ENCODE assay signal across 1 cellular context in genomic region chr2:231701456-231702373, GRCh38.
TF ChIP-seq lines count a peak whose summit lies in the region.

No MANE protein-coding gene starts in this region.

TF ChIP-seq in HepG2, 621 proteins besides CTCF, POLR2A, EP300 and RAD21 (continued from another document and continues in another):
- TF ChIP-seq, protein P1, sequence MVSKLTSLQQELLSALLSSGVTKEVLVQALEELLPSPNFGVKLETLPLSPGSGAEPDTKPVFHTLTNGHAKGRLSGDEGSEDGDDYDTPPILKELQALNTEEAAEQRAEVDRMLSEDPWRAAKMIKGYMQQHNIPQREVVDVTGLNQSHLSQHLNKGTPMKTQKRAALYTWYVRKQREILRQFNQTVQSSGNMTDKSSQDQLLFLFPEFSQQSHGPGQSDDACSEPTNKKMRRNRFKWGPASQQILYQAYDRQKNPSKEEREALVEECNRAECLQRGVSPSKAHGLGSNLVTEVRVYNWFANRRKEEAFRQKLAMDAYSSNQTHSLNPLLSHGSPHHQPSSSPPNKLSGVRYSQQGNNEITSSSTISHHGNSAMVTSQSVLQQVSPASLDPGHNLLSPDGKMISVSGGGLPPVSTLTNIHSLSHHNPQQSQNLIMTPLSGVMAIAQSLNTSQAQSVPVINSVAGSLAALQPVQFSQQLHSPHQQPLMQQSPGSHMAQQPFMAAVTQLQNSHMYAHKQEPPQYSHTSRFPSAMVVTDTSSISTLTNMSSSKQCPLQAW (CRISPR knock-in tag; IDR thresholded peaks at IDR 0.05), result peak; percentile 48
- TF ChIP-seq CBX2 (IDR thresholded peaks at IDR 0.05; ENCODE audit: low read depth, low read length), result no peak
- TF ChIP-seq CBX2 (CRISPR knock-in tag; IDR thresholded peaks at IDR 0.05; ENCODE audit: low read depth), result 0 out of 2 replicates have a peak, but pooled peaks have one; percentile 54
- no peak for TF ChIP-seq RERE (CRISPR knock-in tag; IDR thresholded peaks at IDR 0.05; ENCODE audit: low read depth)
- TF ChIP-seq, protein P2, sequence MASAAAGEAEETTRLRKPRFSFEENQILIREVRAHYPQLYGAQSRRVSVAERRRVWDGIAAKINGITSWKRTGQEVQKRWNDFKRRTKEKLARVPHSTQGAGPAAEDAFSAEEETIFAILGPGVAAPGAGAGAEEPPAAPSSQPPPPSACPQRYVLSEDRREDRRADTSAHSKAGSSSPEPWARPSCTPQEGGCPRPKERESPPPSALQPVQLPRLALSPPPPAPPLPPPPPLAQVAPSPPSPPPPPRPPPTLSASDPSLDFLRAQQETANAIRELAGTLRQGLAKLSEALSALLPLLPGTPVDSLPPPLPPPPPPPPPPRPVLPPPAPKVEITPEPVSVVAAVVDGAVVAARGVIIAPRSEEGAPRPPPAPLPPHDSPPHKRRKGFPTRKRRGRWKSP (CRISPR knock-in tag; IDR thresholded peaks at IDR 0.05), result 0 out of 2 replicates have a peak, but pooled peaks have one; percentile 54
- no peak for TF ChIP-seq KIAA2018 (CRISPR knock-in tag; IDR thresholded peaks at IDR 0.05; ENCODE audit: borderline replicate concordance)
- TF ChIP-seq ARHGAP35 (CRISPR knock-in tag; IDR thresholded peaks at IDR 0.05; ENCODE audit: borderline replicate concordance), result no peak
- no peak; the same call in 1 of the 2 replicates for TF ChIP-seq ZNF607 (CRISPR knock-in tag; IDR thresholded peaks at IDR 0.05; ENCODE audit: borderline replicate concordance)
- peak; percentile 32; the same call in 1 of the 2 replicates for TF ChIP-seq POGZ (CRISPR knock-in tag; IDR thresholded peaks at IDR 0.05)
- TF ChIP-seq MIER3 (CRISPR knock-in tag; IDR thresholded peaks at IDR 0.05; ENCODE audit: borderline replicate concordance), result no peak
- TF ChIP-seq ZBTB42 (CRISPR knock-in tag; IDR thresholded peaks at IDR 0.05), result peak; percentile 78; the same call in 1 of the 2 replicates
- TF ChIP-seq SALL1 (CRISPR knock-in tag; IDR thresholded peaks at IDR 0.05), result peak; percentile 52
- no peak for TF ChIP-seq ZNF678 (CRISPR knock-in tag; IDR thresholded peaks at IDR 0.05)
- no peak for TF ChIP-seq GABPA (IDR thresholded peaks at IDR 0.05; ENCODE audit: low read depth, low read length)
- peak; percentile 93 for TF ChIP-seq GABPA (CRISPR knock-in tag; IDR thresholded peaks at IDR 0.05; ENCODE audit: low read depth)
- peak; percentile 55; the same call in 1 of the 2 replicates for TF ChIP-seq TAF1 (CRISPR knock-in tag; IDR thresholded peaks at IDR 0.05)
- TF ChIP-seq HIVEP1 (CRISPR knock-in tag; IDR thresholded peaks at IDR 0.05), result peak; percentile 67
- peak; percentile 29; the same call in 1 of the 2 replicates for TF ChIP-seq RBFOX2 (IDR thresholded peaks at IDR 0.05; ENCODE audit: low read depth, low read length)
- no peak for TF ChIP-seq BHLHE40 (IDR thresholded peaks at IDR 0.05; ENCODE audit: low read length)
- peak; percentile 59 for TF ChIP-seq DR1 (CRISPR knock-in tag; IDR thresholded peaks at IDR 0.05)
- no peak for TF ChIP-seq TCF7L2 (IDR thresholded peaks at IDR 0.05; ENCODE audit: low read depth, low read length)
- 0 out of 2 replicates have a peak, but pooled peaks have one; percentile 50 for TF ChIP-seq TBX2 (CRISPR knock-in tag; IDR thresholded peaks at IDR 0.05; ENCODE audit: borderline replicate concordance)
- TF ChIP-seq CREB1 (IDR thresholded peaks at IDR 0.05), result no peak
- TF ChIP-seq CREB1 (CRISPR knock-in tag; IDR thresholded peaks at IDR 0.05), result peak; percentile 88
- no peak for TF ChIP-seq SALL2 (CRISPR knock-in tag; IDR thresholded peaks at IDR 0.05)
- TF ChIP-seq, protein P3, sequence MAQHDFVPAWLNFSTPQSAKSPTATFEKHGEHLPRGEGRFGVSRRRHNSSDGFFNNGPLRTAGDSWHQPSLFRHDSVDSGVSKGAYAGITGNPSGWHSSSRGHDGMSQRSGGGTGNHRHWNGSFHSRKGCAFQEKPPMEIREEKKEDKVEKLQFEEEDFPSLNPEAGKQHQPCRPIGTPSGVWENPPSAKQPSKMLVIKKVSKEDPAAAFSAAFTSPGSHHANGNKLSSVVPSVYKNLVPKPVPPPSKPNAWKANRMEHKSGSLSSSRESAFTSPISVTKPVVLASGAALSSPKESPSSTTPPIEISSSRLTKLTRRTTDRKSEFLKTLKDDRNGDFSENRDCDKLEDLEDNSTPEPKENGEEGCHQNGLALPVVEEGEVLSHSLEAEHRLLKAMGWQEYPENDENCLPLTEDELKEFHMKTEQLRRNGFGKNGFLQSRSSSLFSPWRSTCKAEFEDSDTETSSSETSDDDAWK (CRISPR knock-in tag; IDR thresholded peaks at IDR 0.05), result no peak
- TF ChIP-seq HMGXB4 (CRISPR knock-in tag; IDR thresholded peaks at IDR 0.05; ENCODE audit: borderline replicate concordance in 1 of 2, low read depth in 1 of 2), result peak in 1 of 2 experiments; percentile 50; a peak in 1 of 4 replicates
- TF ChIP-seq SATB2 (CRISPR knock-in tag; IDR thresholded peaks at IDR 0.05), result no peak
- TF ChIP-seq TBX3 (IDR thresholded peaks at IDR 0.05; ENCODE audit: borderline replicate concordance), result no peak
- TF ChIP-seq, protein P4, sequence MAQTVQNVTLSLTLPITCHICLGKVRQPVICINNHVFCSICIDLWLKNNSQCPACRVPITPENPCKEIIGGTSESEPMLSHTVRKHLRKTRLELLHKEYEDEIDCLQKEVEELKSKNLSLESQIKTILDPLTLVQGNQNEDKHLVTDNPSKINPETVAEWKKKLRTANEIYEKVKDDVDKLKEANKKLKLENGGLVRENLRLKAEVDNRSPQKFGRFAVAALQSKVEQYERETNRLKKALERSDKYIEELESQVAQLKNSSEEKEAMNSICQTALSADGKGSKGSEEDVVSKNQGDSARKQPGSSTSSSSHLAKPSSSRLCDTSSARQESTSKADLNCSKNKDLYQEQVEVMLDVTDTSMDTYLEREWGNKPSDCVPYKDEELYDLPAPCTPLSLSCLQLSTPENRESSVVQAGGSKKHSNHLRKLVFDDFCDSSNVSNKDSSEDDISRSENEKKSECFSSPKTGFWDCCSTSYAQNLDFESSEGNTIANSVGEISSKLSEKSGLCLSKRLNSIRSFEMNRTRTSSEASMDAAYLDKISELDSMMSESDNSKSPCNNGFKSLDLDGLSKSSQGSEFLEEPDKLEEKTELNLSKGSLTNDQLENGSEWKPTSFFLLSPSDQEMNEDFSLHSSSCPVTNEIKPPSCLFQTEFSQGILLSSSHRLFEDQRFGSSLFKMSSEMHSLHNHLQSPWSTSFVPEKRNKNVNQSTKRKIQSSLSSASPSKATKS (CRISPR knock-in tag; IDR thresholded peaks at IDR 0.05), result no peak
- TF ChIP-seq, protein P5, sequence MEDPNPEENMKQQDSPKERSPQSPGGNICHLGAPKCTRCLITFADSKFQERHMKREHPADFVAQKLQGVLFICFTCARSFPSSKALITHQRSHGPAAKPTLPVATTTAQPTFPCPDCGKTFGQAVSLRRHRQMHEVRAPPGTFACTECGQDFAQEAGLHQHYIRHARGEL (CRISPR knock-in tag; IDR thresholded peaks at IDR 0.05), result 0 out of 2 replicates have a peak, but pooled peaks have one; percentile 11
- TF ChIP-seq KLF12 (CRISPR knock-in tag; IDR thresholded peaks at IDR 0.05; ENCODE audit: borderline replicate concordance), result no peak
- no peak for TF ChIP-seq HNRNPUL1 (IDR thresholded peaks at IDR 0.05; ENCODE audit: low read depth, low read length)
